2 cellular contexts compared by ENCODE assay signal in genomic region chr1:212981025-212981495, GRCh38.
TF ChIP-seq lines count a peak whose summit lies in the region.

No MANE protein-coding gene starts in this region.

TF ChIP-seq in K562, 482 proteins besides CTCF, POLR2A, EP300 and RAD21:
- TF ChIP-seq KHSRP (IDR thresholded peaks at IDR 0.05) (no peak), NFIC (IDR thresholded peaks at IDR 0.05) (peak; percentile 26; the same call in 1 of the 2 replicates)
TF ChIP-seq in K562: peak in this region for 1.

TF ChIP-seq in HepG2, 621 proteins besides CTCF, POLR2A, EP300 and RAD21:
- TF ChIP-seq, protein P1, sequence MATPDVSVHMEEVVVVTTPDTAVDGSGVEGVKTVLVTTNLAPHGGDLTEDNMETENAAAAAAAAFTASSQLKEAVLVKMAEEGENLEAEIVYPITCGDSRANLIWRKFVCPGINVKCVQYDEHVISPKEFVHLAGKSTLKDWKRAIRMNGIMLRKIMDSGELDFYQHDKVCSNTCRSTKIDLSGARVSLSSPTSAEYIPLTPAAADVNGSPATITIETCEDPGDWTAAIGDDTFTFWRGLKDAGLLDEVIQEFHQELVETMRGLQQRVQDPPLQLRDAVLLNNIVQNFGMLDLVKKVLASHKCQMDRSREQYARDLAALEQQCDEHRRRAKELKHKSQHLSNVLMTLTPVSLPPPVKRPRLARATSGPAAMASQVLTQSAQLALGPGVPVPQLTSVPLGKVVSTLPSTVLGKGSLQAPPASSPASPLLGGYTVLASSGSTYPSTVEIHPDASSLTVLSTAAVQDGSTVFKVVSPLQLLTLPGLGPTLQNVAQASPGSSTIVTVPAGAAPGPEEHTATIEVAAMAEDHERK (CRISPR knock-in tag; IDR thresholded peaks at IDR 0.05; ENCODE audit: low read depth) = no peak
- TF ChIP-seq ZNF232 (CRISPR knock-in tag; IDR thresholded peaks at IDR 0.05; ENCODE audit: borderline replicate concordance) (no peak), HNF4A (CRISPR knock-in tag; IDR thresholded peaks at IDR 0.05) (no peak), PCBP2 (optimal IDR thresholded peaks at IDR 0.05; ENCODE audit: low read depth, low read length, poor library complexity, severe bottlenecking) (no peak), ZNF383 (CRISPR knock-in tag; IDR thresholded peaks at IDR 0.05; ENCODE audit: borderline replicate concordance) (no peak), IKZF4 (CRISPR knock-in tag; IDR thresholded peaks at IDR 0.05; ENCODE audit: borderline replicate concordance, low read depth, not compliant biosample characterization) (no peak), FOXA1 (IDR thresholded peaks at IDR 0.05) (no peak), FOXA1 (CRISPR knock-in tag; IDR thresholded peaks at IDR 0.05) (peak; percentile 43; the same call in 1 of the 2 replicates), SP2 (CRISPR knock-in tag; IDR thresholded peaks at IDR 0.05) (no peak), RBM39 (IDR thresholded peaks at IDR 0.05; ENCODE audit: low read depth, low read length, poor library complexity, severe bottlenecking) (no peak), AGO2 (optimal IDR thresholded peaks at IDR 0.05; ENCODE audit: low read depth, low read length) (no peak), RXRB (CRISPR knock-in tag; IDR thresholded peaks at IDR 0.05; ENCODE audit: borderline replicate concordance) (no peak)
- TF ChIP-seq, protein P2, sequence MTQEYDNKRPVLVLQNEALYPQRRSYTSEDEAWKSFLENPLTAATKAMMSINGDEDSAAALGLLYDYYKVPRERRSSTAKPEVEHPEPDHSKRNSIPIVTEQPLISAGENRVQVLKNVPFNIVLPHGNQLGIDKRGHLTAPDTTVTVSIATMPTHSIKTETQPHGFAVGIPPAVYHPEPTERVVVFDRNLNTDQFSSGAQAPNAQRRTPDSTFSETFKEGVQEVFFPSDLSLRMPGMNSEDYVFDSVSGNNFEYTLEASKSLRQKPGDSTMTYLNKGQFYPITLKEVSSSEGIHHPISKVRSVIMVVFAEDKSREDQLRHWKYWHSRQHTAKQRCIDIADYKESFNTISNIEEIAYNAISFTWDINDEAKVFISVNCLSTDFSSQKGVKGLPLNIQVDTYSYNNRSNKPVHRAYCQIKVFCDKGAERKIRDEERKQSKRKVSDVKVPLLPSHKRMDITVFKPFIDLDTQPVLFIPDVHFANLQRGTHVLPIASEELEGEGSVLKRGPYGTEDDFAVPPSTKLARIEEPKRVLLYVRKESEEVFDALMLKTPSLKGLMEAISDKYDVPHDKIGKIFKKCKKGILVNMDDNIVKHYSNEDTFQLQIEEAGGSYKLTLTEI (CRISPR knock-in tag; conservative IDR thresholded peaks at IDR 0.05) = no peak
- TF ChIP-seq, protein P3, sequence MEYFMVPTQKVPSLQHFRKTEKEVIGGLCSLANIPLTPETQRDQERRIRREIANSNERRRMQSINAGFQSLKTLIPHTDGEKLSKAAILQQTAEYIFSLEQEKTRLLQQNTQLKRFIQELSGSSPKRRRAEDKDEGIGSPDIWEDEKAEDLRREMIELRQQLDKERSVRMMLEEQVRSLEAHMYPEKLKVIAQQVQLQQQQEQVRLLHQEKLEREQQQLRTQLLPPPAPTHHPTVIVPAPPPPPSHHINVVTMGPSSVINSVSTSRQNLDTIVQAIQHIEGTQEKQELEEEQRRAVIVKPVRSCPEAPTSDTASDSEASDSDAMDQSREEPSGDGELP (IDR thresholded peaks at IDR 0.05; ENCODE audit: borderline replicate concordance, low read depth) = peak; percentile 80; the same call in 1 of the 2 replicates
